Comparison of ENCODE assay signal across 8 cellular contexts in genomic region chr7:129054438-129055293, GRCh38. TPM values are rescaled to one million over a fixed set of nuclear protein-coding genes. Genes with fewer than 3 reads are reported as not detected.
DNase-seq lines count a peak whose midpoint lies in the region; ATAC-seq and TF ChIP-seq lines count a peak whose summit lies in the region.

Gene TNPO3 (minus strand): TSS chr7:129055111. CDS start chr7:129054770, 341 bp downstream.

- TF ChIP-seq CTCF in GM12873 (IDR thresholded peaks at IDR 0.05; ENCODE audit: insufficient read depth, low read depth, low read length, missing control alignments) (peak; percentile 7), heart right ventricle (IDR thresholded peaks at IDR 0.05) (peak in 3 of 9 donors; percentile 5 to 18 (median 8)), upper lobe of left lung (IDR thresholded peaks at IDR 0.05) (peak in 2 of 6 experiments; percentile 12 to 13)

- H3K27me3 ChIP-seq in heart right ventricle: peaks cover 0 to 4% (median 0%) of the 10 kb centered on the region in 7 donors
- no peaks in the 10 kb centered on the region for H3K27me3 ChIP-seq in upper lobe of left lung

- peak within 1 kb of the TSS; percentile 97 for H3K27ac ChIP-seq in adipose tissue (ENCODE audit: low read depth, low read length)
- peak within 1 kb of the TSS; percentile 95 to 99 (median 98) for H3K27ac ChIP-seq in heart right ventricle
- H3K27ac ChIP-seq in upper lobe of left lung: peak within 1 kb of the TSS; percentile 93 to 97 (median 95)

- intact Hi-C loops in heart right ventricle (cut with DNase I) (no loop called here), posterior cingulate gyrus (cut with DNase I) (no loop called here)

- peak within 1 kb of the TSS; percentile 73 to 99 (median 91) for H3K4me3 ChIP-seq in heart right ventricle
- peak within 1 kb of the TSS; percentile 73 to 93 (median 88) for H3K4me3 ChIP-seq in upper lobe of left lung

- peak in 3 of 4 donors; percentile 76 to 92 (median 82) for TF ChIP-seq POLR2A in upper lobe of left lung (IDR thresholded peaks at IDR 0.05)

- peaks cover 0 to 12% (median 0%) of the 10 kb centered on the region in 9 donors for H3K36me3 ChIP-seq in heart right ventricle
- H3K36me3 ChIP-seq in upper lobe of left lung: peaks cover 0 to 3% (median 0%) of the 10 kb centered on the region in 4 donors

- H3K9me3 ChIP-seq in heart right ventricle (no peaks in the 10 kb centered on the region), upper lobe of left lung (no peaks in the 10 kb centered on the region)

- no peak for TF ChIP-seq EP300 in upper lobe of left lung (IDR thresholded peaks at IDR 0.05)

- WGBS in adipose tissue, 3 donors: 0 to 1% (median 0%) methylated on average over 59 of the region's 59 CpGs
- 0 to 1% methylated on average over 59 of the region's 59 CpGs for WGBS in heart right ventricle, 2 donors
- 0 to 2% methylated on average over 28 to 55 of the region's 59 CpGs for WGBS in upper lobe of left lung, 2 donors

- ATAC-seq in HG02763 (IDR thresholded peaks at IDR 0.05; ENCODE audit: unreplicated experiment) (peak; percentile 88), heart right ventricle (peak; percentile 97 to 99 (median 98)), upper lobe of left lung (ENCODE audit: low FRiP score in 2 of 2) (peak; percentile 98)

- H3K4me1 ChIP-seq in heart right ventricle (peaks cover 0 to 34% (median 28%) of the 10 kb centered on the region in 9 donors), upper lobe of left lung (peaks cover 19 to 39% (median 24%) of the 10 kb centered on the region in 4 donors)

- peak; percentile 90 for DNase-seq in NCI-H1436 (lab: John Stamatoyannopoulos, UW)
- peak; percentile 85 for DNase-seq in T follicular helper cell (ENCODE audit: low read depth)
- peak; percentile 93 to 96 for DNase-seq in heart right ventricle
- peak; percentile 91 to 99 (median 92) for DNase-seq in posterior cingulate gyrus
- DNase-seq in upper lobe of left lung: peak; percentile 94

RNA-seq across cellular contexts. Expression of gene TNPO3, which starts in this region (rescaled TPM):
- 10 to 100 TPM; 13.0 to 16.3 (median 15.3) TPM for polyA plus RNA-seq in adipose tissue
- total RNA-seq in heart right ventricle: 10 to 100 TPM; 26.3 to 37.7 (median 30.4) TPM
- 10 to 100 TPM in 1 of 2 donors, 1 to 10 TPM in 1; 8.0 to 17.5 TPM for polyA plus RNA-seq in heart right ventricle
- total RNA-seq in upper lobe of left lung: 10 to 100 TPM; 21.6 to 37.7 (median 33.0) TPM

Comparison
In these comparisons a context has a peak if more than half of its experiments do, and no peak if none do; other contexts are left out.
1. Peak in every context shown above with its lines: DNase-seq, ATAC-seq, H3K4me3 ChIP-seq and H3K27ac ChIP-seq.